ENCODE assay signal across 20 cellular contexts in the genomic region with DNA sequence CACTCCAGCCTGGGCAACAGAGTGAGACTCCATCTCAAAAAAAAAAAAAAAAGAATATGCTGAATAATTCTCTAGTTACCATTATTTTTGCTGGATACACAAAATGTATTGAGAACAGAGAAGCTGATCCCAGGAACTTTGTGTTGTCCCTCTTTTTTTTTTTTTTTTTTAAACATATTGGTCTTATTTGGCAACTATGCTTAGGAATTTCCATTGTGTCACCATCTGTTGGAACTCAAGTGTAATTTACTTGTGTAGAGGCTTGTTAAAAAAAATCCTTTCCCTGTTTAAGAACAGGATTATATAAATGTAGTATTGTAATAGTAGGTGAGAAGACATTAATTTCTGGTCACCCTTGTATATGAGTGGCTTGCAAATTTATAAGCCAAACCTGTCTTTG. TPM values are rescaled to one million over a fixed set of nuclear protein-coding genes. Genes with fewer than 3 reads are reported as not detected.
DNase-seq lines count a peak whose midpoint lies in the region; TF ChIP-seq lines count a peak whose summit lies in the region.
"Had no signal": no experiment of that assay in that cellular context is flagged by ENCODE, and none has a peak within 500 bp of the region (broad histone marks: within the 10 kb centered on the region; RNA-seq: fewer than 3 reads in every experiment).

No MANE protein-coding gene starts in this region.

- H3K4me3 ChIP-seq in GM23248 (no peak overlapping the region), cardiac fibroblast (replicated peaks in 1 of 2; ENCODE audit: low read depth in 2 of 2, low read length in 2 of 2) (no peak overlapping the region), fibroblast of the aortic adventitia (ENCODE audit: low read depth, low read length) (no peak overlapping the region)
- H3K4me3 ChIP-seq: HAP-1, K562, PC-9, SJSA1 had no signal

- no peaks in the 10 kb centered on the region for H3K27me3 ChIP-seq in GM23248 (replicated peaks; ENCODE audit: insufficient read depth)
- H3K27me3 ChIP-seq: BE2C, SJSA1 had no signal

- H3K9me2 ChIP-seq in GM23248 (ENCODE audit: insufficient read depth), result no peaks in the 10 kb centered on the region

- peaks cover 31% of the 10 kb centered on the region for H3K36me3 ChIP-seq in GM23248 (ENCODE audit: low read depth)

- H3K79me2 ChIP-seq in GM23248 (ENCODE audit: insufficient read depth), result peaks cover 97% of the 10 kb centered on the region

- no peaks in the 10 kb centered on the region for H3K4me1 ChIP-seq in GM23248 (ENCODE audit: insufficient read depth)
- H3K4me1 ChIP-seq: HAP-1 had no signal

- H3K4me1 Mint-ChIP-seq in endothelial cell (ENCODE audit: unreplicated experiment), result no peaks in the 10 kb centered on the region

- DNase-seq in GM23248 (peak; percentile 51), cardiac fibroblast (ENCODE audit: low read depth in 2 of 2) (peak; percentile 64 to 68), fibroblast of the aortic adventitia (ENCODE audit: low read depth) (peak; percentile 79), cardiac septum (ENCODE audit: low spot score) (no peak), NCI-H187 (lab: John Stamatoyannopoulos, UW) (no peak), epidermal melanocyte (ENCODE audit: insufficient read length, low spot score) (no peak), endothelial cell (ENCODE audit: low spot score) (no peak)
- DNase-seq: ACHN; BE2C; CD4-positive, alpha-beta T cell; MV-4-11; NCI-H1436; NCI-H2081; NCI-H510A; NCI-H774; PC-9 had no signal

- no peak overlapping the region for H3K4me3 Mint-ChIP-seq in endothelial cell (ENCODE audit: unreplicated experiment)
- H3K4me3 Mint-ChIP-seq: CD4-positive, alpha-beta T cell had no signal

- no peaks in the 10 kb centered on the region for H3K9me3 ChIP-seq in GM23248 (ENCODE audit: low read depth)
- H3K9me3 ChIP-seq: BE2C, HAP-1 had no signal

- no peaks in the 10 kb centered on the region for H3K27me3 Mint-ChIP-seq in endothelial cell (ENCODE audit: unreplicated experiment)
- H3K27me3 Mint-ChIP-seq: CD4-positive, alpha-beta T cell had no signal

- H3K36me3 Mint-ChIP-seq in endothelial cell (ENCODE audit: low read depth, unreplicated experiment), result peaks cover 22% of the 10 kb centered on the region

- no peak overlapping the region for H3K4me2 ChIP-seq in GM23248 (ENCODE audit: unreplicated experiment)
- H3K4me2 ChIP-seq: PC-9 had no signal

- H3F3A ChIP-seq in GM23248 (ENCODE audit: insufficient read depth), result no peaks in the 10 kb centered on the region

- no peak overlapping the region for H3K9ac ChIP-seq in GM23248

- H4K20me1 ChIP-seq in GM23248 (ENCODE audit: insufficient read depth), result no peaks in the 10 kb centered on the region

- no peaks in the 10 kb centered on the region for H3K9me3 Mint-ChIP-seq in endothelial cell (ENCODE audit: unreplicated experiment)
- H3K9me3 Mint-ChIP-seq: CD4-positive, alpha-beta T cell had no signal

- no peak overlapping the region for H2AFZ ChIP-seq in GM23248
- H2AFZ ChIP-seq: PC-9 had no signal

- intact Hi-C loops in cardiac septum (cut with DNase I), result no loop called here

- in situ Hi-C loops in GM23248 (cut with MboI), result no loop called here

- no peak overlapping the region for H3K27ac Mint-ChIP-seq in endothelial cell (ENCODE audit: unreplicated experiment)
- H3K27ac Mint-ChIP-seq: CD4-positive, alpha-beta T cell had no signal

- no peak overlapping the region for H3K27ac ChIP-seq in GM23248
- H3K27ac ChIP-seq: HL-60, PC-9, SJSA1 had no signal

- TF ChIP-seq CTCF in cardiac fibroblast (IDR thresholded peaks at IDR 0.05; ENCODE audit: low read depth, low read length) (no peak), fibroblast of the aortic adventitia (IDR thresholded peaks at IDR 0.05; ENCODE audit: insufficient read depth, low read length) (no peak), endothelial cell (IDR thresholded peaks at IDR 0.05; ENCODE audit: unreplicated experiment) (no peak)

RNA-seq across cellular contexts. Expression of a gene that starts 28.6 kb away (rescaled TPM):
- total RNA-seq in GM23248 (2014; rRNA removed; shearing (Covaris generic)), result 28.7 and 52.6 TPM in 2 replicates
- polyA plus RNA-seq in GM23248 (2016; fragmentation: Nextera tagmentation; extraction: Ambion mirVana), result 9.9 and 10.9 TPM in 2 replicates
- total RNA-seq in fibroblast of the aortic adventitia (ENCODE audit: low replicate concordance) (53.8 and 57.5 TPM in 2 replicates), cardiac septum (37.9 TPM), endothelial cell (ENCODE audit: unreplicated experiment) (39.5 TPM)

Comparison
In these comparisons a context has a peak if more than half of its experiments do, and no peak if none do; other contexts are left out.
1. DNase-seq: peak in GM23248 (single experiment), cardiac fibroblast (2 of 2) and fibroblast of the aortic adventitia (single experiment); none in cardiac septum (single experiment), NCI-H187 (0 of 2), epidermal melanocyte (single experiment) and endothelial cell (single experiment).